In the genomic region with DNA sequence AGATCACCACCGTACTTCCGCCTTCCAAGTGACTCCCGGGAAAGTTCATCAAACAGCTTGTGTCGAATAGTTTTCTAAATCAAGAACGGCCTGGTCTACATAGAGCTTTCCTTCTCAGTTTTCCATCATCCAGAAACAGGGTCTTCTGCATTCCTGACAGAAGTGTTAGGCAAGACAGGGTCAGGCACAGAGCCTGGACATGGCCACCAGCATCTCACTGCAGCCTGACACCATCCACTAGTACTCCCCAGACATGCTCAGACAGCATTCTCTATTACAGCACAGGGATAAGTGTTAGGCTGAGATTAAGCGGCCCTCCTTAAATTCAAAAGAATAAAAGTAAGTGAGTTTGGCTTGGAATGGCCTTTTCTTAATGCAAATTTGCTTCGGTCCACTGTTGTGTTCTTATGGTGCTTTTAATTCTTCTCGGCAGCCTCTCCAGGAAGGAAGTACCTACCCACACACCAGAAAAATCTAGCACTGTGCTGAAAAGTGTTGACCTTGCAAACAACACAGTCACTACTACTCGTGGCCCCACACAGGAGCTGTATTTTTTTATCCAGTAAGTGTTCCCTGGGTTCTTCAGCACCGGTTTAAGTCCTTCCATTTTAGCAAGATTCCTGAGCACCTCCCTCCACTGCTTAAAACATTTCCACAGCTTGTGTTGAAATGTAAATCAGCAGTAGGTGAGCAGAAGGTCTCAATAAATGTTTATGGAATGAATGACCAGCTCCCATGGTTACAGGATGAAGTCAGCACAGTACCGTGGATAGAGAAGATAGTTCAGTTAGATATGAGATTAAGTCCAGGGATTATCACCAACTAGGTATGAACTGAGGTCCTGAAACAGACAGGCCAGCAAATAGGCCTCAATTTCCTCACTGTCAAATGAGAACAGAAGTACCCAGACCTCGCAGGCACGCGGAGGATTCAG, we compare ENCODE assay signal across 12 cellular contexts. TPM values are rescaled to one million over a fixed set of nuclear protein-coding genes. Genes with fewer than 3 reads are reported as not detected.
A peak's percentile ranks its signal among the peaks of the same experiment; 100 is the strongest.
DNase-seq lines count a peak whose midpoint lies in the region; ATAC-seq and TF ChIP-seq lines count a peak whose summit lies in the region.
"Had no signal": no experiment of that assay in that cellular context is flagged by ENCODE, and none has a peak within 500 bp of the region (broad histone marks: within the 10 kb centered on the region; RNA-seq: fewer than 3 reads in every experiment).

No MANE protein-coding gene starts in this region.

- peaks cover 53% of the 10 kb centered on the region for H3K36me3 Mint-ChIP-seq in activated CD4-positive, alpha-beta T cell treated with anti-CD3 and anti-CD28 coated beads, Interleukin-2, amount 10 ng/mL, durations not matched to agents 7 days and 5 days (ENCODE audit: low read depth)
- H3K36me3 Mint-ChIP-seq in T-helper 2 cell treated with Interferon-gamma antibody and Interleukin-4, amounts not matched to agents 5 μg/mL and 100 μg/mL, for 36 hours (ENCODE audit: low read depth): peaks cover 50% of the 10 kb centered on the region

- H3K9me3 Mint-ChIP-seq in activated CD4-positive, alpha-beta T cell treated with anti-CD3 and anti-CD28 coated beads, Interleukin-2, amount 10 ng/mL, durations not matched to agents 7 days and 5 days: no peaks in the 10 kb centered on the region
- H3K9me3 Mint-ChIP-seq in T-helper 2 cell treated with Interferon-gamma antibody and Interleukin-4, amounts not matched to agents 5 μg/mL and 100 μg/mL, for 36 hours: no peaks in the 10 kb centered on the region

- no peak for DNase-seq in activated CD4-positive, alpha-beta T cell treated with anti-CD3 and anti-CD28 coated beads, Interleukin-2, amount 10 ng/mL, durations not matched to agents 7 days and 5 days
- DNase-seq in activated CD4-positive, alpha-beta T cell treated with anti-CD3 and anti-CD28 coated beads for 4 hours: no peak
- no peak for DNase-seq in T-helper 2 cell treated with Interferon-gamma antibody and Interleukin-4, amounts not matched to agents 5 μg/mL and 100 μg/mL, for 36 hours (ENCODE audit: low spot score)
- DNase-seq in fibroblast of villous mesenchyme (ENCODE audit: low read depth) (peak; percentile 60), renal cortical epithelial cell (ENCODE audit: low read depth) (peak; percentile 46), SIG-M5 treated with dmso at 0.1 percent for 504 hours (lab: John Stamatoyannopoulos, UW; ENCODE audit: unreplicated experiment) (no peak)
- DNase-seq: activated CD8-positive, alpha-beta memory T cell treated with anti-CD3 and anti-CD28 coated beads for 24 hours; HCEC 1CT; NCI-H526 treated with DMSO at 0.1 percent for 48 hours; stomach had no signal

- H3K4me3 ChIP-seq in fibroblast of villous mesenchyme (ENCODE audit: low read depth, low read length): no peak overlapping the region
- H3K4me3 ChIP-seq: stomach had no signal

- POLR2A ChIA-PET in activated CD4-positive, alpha-beta T cell treated with anti-CD3 and anti-CD28 coated beads, Interleukin-2, amount 10 ng/mL, durations not matched to agents 7 days and 5 days (lab: Charles Lee): no interaction called here

- TF ChIP-seq CTCF in fibroblast of villous mesenchyme (IDR thresholded peaks at IDR 0.05; ENCODE audit: insufficient read depth, low read depth, low read length): no peak

- ATAC-seq in HG02870 (IDR thresholded peaks at IDR 0.05; ENCODE audit: unreplicated experiment) (no peak), HG02852 (IDR thresholded peaks at IDR 0.05; ENCODE audit: unreplicated experiment) (no peak)

- H3K4me3 Mint-ChIP-seq in activated CD4-positive, alpha-beta T cell treated with anti-CD3 and anti-CD28 coated beads, Interleukin-2, amount 10 ng/mL, durations not matched to agents 7 days and 5 days: no peak overlapping the region
- H3K4me3 Mint-ChIP-seq in T-helper 2 cell treated with Interferon-gamma antibody and Interleukin-4, amounts not matched to agents 5 μg/mL and 100 μg/mL, for 36 hours: peak overlapping the region; percentile 27

- H3K27me3 Mint-ChIP-seq in activated CD4-positive, alpha-beta T cell treated with anti-CD3 and anti-CD28 coated beads, Interleukin-2, amount 10 ng/mL, durations not matched to agents 7 days and 5 days: no peaks in the 10 kb centered on the region
- H3K27me3 Mint-ChIP-seq in T-helper 2 cell treated with Interferon-gamma antibody and Interleukin-4, amounts not matched to agents 5 μg/mL and 100 μg/mL, for 36 hours (ENCODE audit: low read depth): no peaks in the 10 kb centered on the region

- CTCF ChIA-PET in activated CD4-positive, alpha-beta T cell treated with anti-CD3 and anti-CD28 coated beads, Interleukin-2, amount 10 ng/mL, durations not matched to agents 7 days and 5 days (lab: Charles Lee): interaction anchor here (0.7 kb wide), 1 partner anchor 14 kb away, joined by 3 read pairs; no protein-coding TSS in a partner anchor

- H3K27ac Mint-ChIP-seq in activated CD4-positive, alpha-beta T cell treated with anti-CD3 and anti-CD28 coated beads, Interleukin-2, amount 10 ng/mL, durations not matched to agents 7 days and 5 days: peak overlapping the region; percentile 79
- H3K27ac Mint-ChIP-seq in T-helper 2 cell treated with Interferon-gamma antibody and Interleukin-4, amounts not matched to agents 5 μg/mL and 100 μg/mL, for 36 hours: peak overlapping the region; percentile 38

- H3K4me1 Mint-ChIP-seq in activated CD4-positive, alpha-beta T cell treated with anti-CD3 and anti-CD28 coated beads, Interleukin-2, amount 10 ng/mL, durations not matched to agents 7 days and 5 days: peaks cover 28% of the 10 kb centered on the region
- peaks cover 26% of the 10 kb centered on the region for H3K4me1 Mint-ChIP-seq in T-helper 2 cell treated with Interferon-gamma antibody and Interleukin-4, amounts not matched to agents 5 μg/mL and 100 μg/mL, for 36 hours (ENCODE audit: low read depth)

RNA-seq across cellular contexts. Expression of a gene that starts 44.1 kb away (rescaled TPM):
- total RNA-seq in activated CD4-positive, alpha-beta T cell treated with anti-CD3 and anti-CD28 coated beads, Interleukin-2, amount 10 ng/mL, durations not matched to agents 7 days and 5 days: 10 to 100 TPM; 56.8 to 64.5 TPM
- total RNA-seq in fibroblast of villous mesenchyme (44.1 and 57.0 TPM in 2 replicates), renal cortical epithelial cell (85.9 and 96.7 TPM in 2 replicates)

RNA-seq across cellular contexts. Expression of a gene that starts 44.7 kb away (rescaled TPM):
- total RNA-seq in activated CD4-positive, alpha-beta T cell treated with anti-CD3 and anti-CD28 coated beads, Interleukin-2, amount 10 ng/mL, durations not matched to agents 7 days and 5 days: 10 to 100 TPM; 85.5 to 86.8 TPM
- 20.9 and 38.4 TPM in 2 replicates for total RNA-seq in fibroblast of villous mesenchyme
- total RNA-seq in renal cortical epithelial cell: 25.2 and 49.1 TPM in 2 replicates

Comparison
In these comparisons a context has a peak if more than half of its experiments do, and no peak if none do; other contexts are left out.
1. DNase-seq: peak in fibroblast of villous mesenchyme (single experiment) and renal cortical epithelial cell (single experiment); none in activated CD4-positive, alpha-beta T cell treated with anti-CD3 and anti-CD28 coated beads, Interleukin-2, amount 10 ng/mL, durations not matched to agents 7 days and 5 days (single experiment), activated CD4-positive, alpha-beta T cell treated with anti-CD3 and anti-CD28 coated beads for 4 hours (0 of 2), T-helper 2 cell treated with Interferon-gamma antibody and Interleukin-4, amounts not matched to agents 5 μg/mL and 100 μg/mL, for 36 hours (single experiment) and SIG-M5 treated with dmso at 0.1 percent for 504 hours (single experiment).